Comparison of ENCODE assay signal across 10 cellular contexts in genomic region chr5:173065155-173065554, GRCh38. TPM values are rescaled to one million over a fixed set of nuclear protein-coding genes. Genes with fewer than 3 reads are reported as not detected.
A peak's percentile ranks its signal among the peaks of the same experiment; 100 is the strongest.
DNase-seq lines count a peak whose midpoint lies in the region; ATAC-seq, FAIRE-seq and TF ChIP-seq lines count a peak whose summit lies in the region.
"Had no signal": no experiment of that assay in that cellular context is flagged by ENCODE, and none has a peak within 500 bp of the region (broad histone marks: within the 10 kb centered on the region; RNA-seq: fewer than 3 reads in every experiment).

No MANE protein-coding gene starts in this region.

- peak; percentile 76 for FAIRE-seq in GM12891 (lab: Jason Lieb, UNC)
- FAIRE-seq: RCC 7860 had no signal

- H3K27me3 Mint-ChIP-seq in T-helper 1 cell treated with Interleukin-12 subunit alpha and Interleukin-12 subunit beta and Interleukin-4 antibody, amounts not matched to agents 30 μg/mL and 1 μg/mL, for 36 hours (ENCODE audit: low read depth) = no peaks in the 10 kb centered on the region
- no peaks in the 10 kb centered on the region for H3K27me3 Mint-ChIP-seq in natural killer cell treated with Interleukin-12 subunit alpha and Interleukin-12 subunit beta and Interleukin-15 and Interleukin-18, amount 100 ng/mL, for 72 hours

- peak overlapping the region; percentile 41 for H3K27ac Mint-ChIP-seq in T-helper 1 cell treated with Interleukin-12 subunit alpha and Interleukin-12 subunit beta and Interleukin-4 antibody, amounts not matched to agents 30 μg/mL and 1 μg/mL, for 36 hours
- peak overlapping the region; percentile 62 to 76 for H3K27ac Mint-ChIP-seq in natural killer cell treated with Interleukin-12 subunit alpha and Interleukin-12 subunit beta and Interleukin-15 and Interleukin-18, amount 100 ng/mL, for 72 hours

- ATAC-seq in GM21447 (IDR thresholded peaks at IDR 0.05; ENCODE audit: unreplicated experiment) = peak; percentile 65
- ATAC-seq in natural killer cell treated with Interleukin-12 subunit alpha and Interleukin-12 subunit beta and Interleukin-15 and Interleukin-18, amount 100 ng/mL, for 72 hours = peak in 1 of 2 donors; percentile 54
- ATAC-seq: HCT116 had no signal

- TF ChIP-seq POLR2A in GM12891 (IDR thresholded peaks at IDR 0.05; ENCODE audit: low read depth, low read length) (0 out of 2 replicates have a peak, but pooled peaks have one; percentile 34), erythroblast (IDR thresholded peaks at IDR 0.05; ENCODE audit: low read length) (no peak)

- peak overlapping the region; percentile 15 for H3K4me3 Mint-ChIP-seq in T-helper 1 cell treated with Interleukin-12 subunit alpha and Interleukin-12 subunit beta and Interleukin-4 antibody, amounts not matched to agents 30 μg/mL and 1 μg/mL, for 36 hours
- H3K4me3 Mint-ChIP-seq in natural killer cell treated with Interleukin-12 subunit alpha and Interleukin-12 subunit beta and Interleukin-15 and Interleukin-18, amount 100 ng/mL, for 72 hours = peak overlapping the region; percentile 75

- peaks cover 2% of the 10 kb centered on the region for H3K36me3 Mint-ChIP-seq in T-helper 1 cell treated with Interleukin-12 subunit alpha and Interleukin-12 subunit beta and Interleukin-4 antibody, amounts not matched to agents 30 μg/mL and 1 μg/mL, for 36 hours (ENCODE audit: low read depth)
- H3K36me3 Mint-ChIP-seq in natural killer cell treated with Interleukin-12 subunit alpha and Interleukin-12 subunit beta and Interleukin-15 and Interleukin-18, amount 100 ng/mL, for 72 hours = no peaks in the 10 kb centered on the region

- no peaks in the 10 kb centered on the region for H3K9me3 Mint-ChIP-seq in T-helper 1 cell treated with Interleukin-12 subunit alpha and Interleukin-12 subunit beta and Interleukin-4 antibody, amounts not matched to agents 30 μg/mL and 1 μg/mL, for 36 hours
- H3K9me3 Mint-ChIP-seq in natural killer cell treated with Interleukin-12 subunit alpha and Interleukin-12 subunit beta and Interleukin-15 and Interleukin-18, amount 100 ng/mL, for 72 hours = no peaks in the 10 kb centered on the region

- DNase-seq in GM12891 (ENCODE audit: insufficient read length, low spot score) = no peak
- no peak for DNase-seq in natural killer cell treated with Interleukin-12 subunit alpha and Interleukin-12 subunit beta and Interleukin-15 and Interleukin-18, amount 100 ng/mL, for 72 hours (ENCODE audit: low spot score)
- no peak for DNase-seq in erythroblast (lab: John Stamatoyannopoulos, UW)
- DNase-seq in D341Med (ENCODE audit: low spot score) = no peak
- DNase-seq in cortex of kidney (lab: John Stamatoyannopoulos, UW) = no peak
- DNase-seq: DMS53 had no signal

- peaks cover 18% of the 10 kb centered on the region for H3K4me1 Mint-ChIP-seq in T-helper 1 cell treated with Interleukin-12 subunit alpha and Interleukin-12 subunit beta and Interleukin-4 antibody, amounts not matched to agents 30 μg/mL and 1 μg/mL, for 36 hours (ENCODE audit: low read depth)
- peaks cover 28 to 37% of the 10 kb centered on the region in 2 donors for H3K4me1 Mint-ChIP-seq in natural killer cell treated with Interleukin-12 subunit alpha and Interleukin-12 subunit beta and Interleukin-15 and Interleukin-18, amount 100 ng/mL, for 72 hours (ENCODE audit: low read depth in 2 of 2)

TF ChIP-seq in GM12891, 5 proteins besides CTCF, POLR2A, EP300 and RAD21:
- no peak for TF ChIP-seq TAF1 (IDR thresholded peaks at IDR 0.05; ENCODE audit: low read depth, low read length)
- TF ChIP-seq SPI1 (IDR thresholded peaks at IDR 0.05; ENCODE audit: low read depth, low read length) = no peak
- no peak for TF ChIP-seq POU2F2 (IDR thresholded peaks at IDR 0.05; ENCODE audit: low read depth, low read length)
- no peak for TF ChIP-seq PAX5 (IDR thresholded peaks at IDR 0.05; ENCODE audit: insufficient read depth, low read length, severe bottlenecking)
- TF ChIP-seq POLR2AphosphoS5 (IDR thresholded peaks at IDR 0.05; ENCODE audit: low read depth, low read length) = no peak

RNA-seq across cellular contexts. Expression of gene CREBRF, which starts 9.0 kb away (rescaled TPM):
- 6.2 TPM for polyA plus RNA-seq in GM12891 (2012; ENCODE audit: low read depth, missing spikeins)
- 10 to 100 TPM in 1 of 2 donors, 1 to 10 TPM in 1; 9.8 to 16.5 TPM for total RNA-seq in natural killer cell treated with Interleukin-12 subunit alpha and Interleukin-12 subunit beta and Interleukin-15 and Interleukin-18, amount 100 ng/mL, for 72 hours
